ENCODE assay signal across 31 cellular contexts in genomic region chr2:69023236-69023635, GRCh38. TPM values are rescaled to one million over a fixed set of nuclear protein-coding genes. Genes with fewer than 3 reads are reported as not detected.
"Had no signal": no experiment of that assay in that cellular context is flagged by ENCODE, and none has a peak within 500 bp of the region (broad histone marks: within the 10 kb centered on the region; RNA-seq: fewer than 3 reads in every experiment).

No MANE protein-coding gene starts in this region.

- H3K4me3 ChIP-seq: adrenal gland, body of pancreas, gastrocnemius medialis, heart left ventricle had no signal

- H3K9me3 ChIP-seq: body of pancreas, gastrocnemius medialis had no signal

- H3K36me3 ChIP-seq: adrenal gland, gastrocnemius medialis, heart left ventricle, WERI-Rb-1 had no signal

- H3K4me1 ChIP-seq: body of pancreas had no signal

- H3K27me3 ChIP-seq: adrenal gland, body of pancreas, foreskin keratinocyte, gastrocnemius medialis had no signal

- H3K27ac ChIP-seq: adrenal gland, body of pancreas, gastrocnemius medialis, heart left ventricle, WERI-Rb-1 had no signal

- FAIRE-seq: colon had no signal

- DNase-seq: activated B cell treated with CpG ODN at 0.5 μM for 24 hours; activated CD4-positive, alpha-beta T cell treated with anti-CD3 and anti-CD28 coated beads for 48 hours; activated CD4-positive, alpha-beta T cell treated with anti-CD3 and anti-CD28 coated beads, Interleukin-2, amount 50 U/mL, for 1 hour; activated CD4-positive, alpha-beta T cell treated with anti-CD3 and anti-CD28 coated beads, Interleukin-2, amount 50 U/mL, for 48 hours; activated CD8-positive, alpha-beta memory T cell treated with anti-CD3 and anti-CD28 coated beads for 24 hours; activated CD8-positive, alpha-beta T cell treated with anti-CD3 and anti-CD28 coated beads for 36 hours; activated effector memory CD4-positive, alpha-beta T cell treated with anti-CD3 and anti-CD28 coated beads, Interleukin-2, amount 50 U/mL, for 16 hours; activated naive CD4-positive, alpha-beta T cell treated with anti-CD3 and anti-CD28 coated beads for 36 hours; activated naive CD8-positive, alpha-beta T cell treated with anti-CD3 and anti-CD28 coated beads for 36 hours; activated naive CD8-positive, alpha-beta T cell treated with anti-CD3 and anti-CD28 coated beads, Interleukin-2, amount 50 U/mL, for 24 hours; activated T-cell treated with anti-CD3 and anti-CD28 coated beads, Interleukin-2, amount 50 U/mL, for 4 hours; adrenal gland; amygdala; aorta; body of pancreas; caudate nucleus; cortex of kidney; dermis blood vessel endothelial cell; effector CD4-positive, alpha-beta T cell; effector memory CD8-positive, alpha-beta T cell; gastrocnemius medialis; glutamatergic neuron; heart left ventricle; T-helper 17 cell; T1000; WERI-Rb-1 had no signal

- ATAC-seq: activated CD4-positive, CD25-positive, alpha-beta regulatory T cell treated with anti-CD3 and anti-CD28 coated beads, Interleukin-2, amount 50 U/mL, for 24 hours; activated naive CD8-positive, alpha-beta T cell treated with anti-CD3 and anti-CD28 coated beads, Interleukin-2, amount 50 U/mL, for 24 hours; body of pancreas; effector memory CD8-positive, alpha-beta T cell; gastrocnemius medialis; heart left ventricle; T-helper 17 cell had no signal

RNA-seq across cellular contexts. Expression of gene ANTXR1, which starts 10.3 kb away (rescaled TPM):
- total RNA-seq: activated B cell treated with CpG ODN at 0.5 μM for 24 hours; activated T-helper 1 cell treated with anti-CD3 and anti-CD28 coated beads, Interleukin-12 subunit alpha, Interleukin-12 subunit beta, Interleukin-2, Interleukin-4 antibody, amounts not matched to agents 30 ng/mL and 10 ng/mL and 1 ng/mL, durations not matched to agents 14 hours and 24 hours and 36 hours; activated T-helper 2 cell treated with anti-CD3 and anti-CD28 coated beads, Interferon-gamma antibody, Interleukin-2, Interleukin-4, amounts not matched to agents 10 μg/mL and 5 μg/mL and 100 μg/mL, durations not matched to agents 14 hours and 24 hours and 36 hours; T-helper 17 cell had no signal

RNA-seq across cellular contexts. Expression of gene GKN1, which starts 48.8 kb away (rescaled TPM):
- total RNA-seq: activated B cell treated with CpG ODN at 0.5 μM for 24 hours; activated CD8-positive, alpha-beta T cell treated with anti-CD3 and anti-CD28 coated beads for 36 hours; activated naive CD4-positive, alpha-beta T cell treated with anti-CD3 and anti-CD28 coated beads for 36 hours; activated naive CD8-positive, alpha-beta T cell treated with anti-CD3 and anti-CD28 coated beads for 36 hours; activated T-cell treated with anti-CD3 and anti-CD28 coated beads, Interleukin-2, amount 50 U/mL, for 4 hours; activated T-helper 1 cell treated with anti-CD3 and anti-CD28 coated beads, Interleukin-12 subunit alpha, Interleukin-12 subunit beta, Interleukin-2, Interleukin-4 antibody, amounts not matched to agents 30 ng/mL and 10 ng/mL and 1 ng/mL, durations not matched to agents 14 hours and 24 hours and 36 hours; activated T-helper 2 cell treated with anti-CD3 and anti-CD28 coated beads, Interferon-gamma antibody, Interleukin-2, Interleukin-4, amounts not matched to agents 10 μg/mL and 5 μg/mL and 100 μg/mL, durations not matched to agents 14 hours and 24 hours and 36 hours; aorta; body of pancreas; dermis blood vessel endothelial cell; foreskin keratinocyte; gastrocnemius medialis; heart left ventricle; T-helper 17 cell had no signal
- polyA plus RNA-seq: heart left ventricle had no signal
